ENCODE assay signal across 8 cellular contexts in the genomic region with DNA sequence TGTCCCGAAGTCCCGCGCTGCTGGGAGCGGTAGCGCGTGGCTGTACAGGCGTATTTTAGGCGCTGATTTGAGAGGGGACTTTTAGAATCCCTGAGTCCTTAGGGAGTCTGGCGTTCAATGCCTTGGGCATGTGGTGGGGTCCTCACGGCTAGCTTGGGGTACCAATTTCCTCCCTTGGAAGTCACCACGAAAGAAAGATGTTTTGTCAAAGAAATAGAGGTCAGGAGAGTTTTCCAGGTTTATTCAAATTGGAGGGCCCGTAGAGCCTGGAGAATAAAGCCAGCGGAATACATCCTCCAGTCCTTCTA.
DNase-seq lines count a peak whose midpoint lies in the region; ATAC-seq and TF ChIP-seq lines count a peak whose summit lies in the region.

No MANE protein-coding gene starts in this region.

- peak overlapping the region; percentile 68 for H3K27ac ChIP-seq in PC-3 (ENCODE audit: low read length)
- H3K27ac ChIP-seq in esophagus muscularis mucosa (replicated peaks in 1 of 4): peak overlapping the region; percentile 97 to 100 (median 100)
- H3K27ac ChIP-seq in rectal smooth muscle tissue (ENCODE audit: low read depth, low read length): peak overlapping the region; percentile 99

- H4K20me1 ChIP-seq in PC-3 (ENCODE audit: low read length): no peaks in the 10 kb centered on the region

- no peak for TF ChIP-seq POLR2A in esophagus muscularis mucosa (IDR thresholded peaks at IDR 0.05; ENCODE audit: low read depth)

- 4% methylated on average over 5 of the region's 13 CpGs for WGBS in esophagus muscularis mucosa

- ATAC-seq in PC-3 (peak; percentile 1; the same call in 1 of the 2 replicates), HG02610 (IDR thresholded peaks at IDR 0.05; ENCODE audit: unreplicated experiment) (no peak), HG03439 (IDR thresholded peaks at IDR 0.05; ENCODE audit: unreplicated experiment) (no peak), GM21723 (IDR thresholded peaks at IDR 0.05; ENCODE audit: unreplicated experiment) (no peak), HG03196 (IDR thresholded peaks at IDR 0.05; ENCODE audit: unreplicated experiment) (no peak)

- no peaks in the 10 kb centered on the region for H3K9me2 ChIP-seq in PC-3 (replicated peaks; ENCODE audit: low read length)

- intact Hi-C loops in PC-3 (cut with micrococcal nuclease) (loop anchor here (1.0 to 5.0 kb wide), 3 partner anchors 65 to 355 kb away; partner anchors contain the start of genes FKBP3, MIS18BP1 and TOGARAM1), esophagus muscularis mucosa (cut with DNase I) (loop anchor here (5.0 kb wide), 2 partner anchors 65 to 240 kb away; partner anchors contain the start of genes FANCM, KLHL28 and TOGARAM1)

- TF ChIP-seq CTCF in GM12865 (IDR thresholded peaks at IDR 0.05; ENCODE audit: insufficient read depth, low read depth, low read length, missing control alignments): no peak
- no peak for TF ChIP-seq CTCF in PC-3 (conservative IDR thresholded peaks at IDR 0.05; ENCODE audit: low read depth, low read length)
- peak in 1 of 3 experiments; percentile 3 for TF ChIP-seq CTCF in esophagus muscularis mucosa (IDR thresholded peaks at IDR 0.05)

- H3F3A ChIP-seq in PC-3 (ENCODE audit: low read length, unreplicated experiment): no peaks in the 10 kb centered on the region

- H3K4me1 ChIP-seq in PC-3 (ENCODE audit: insufficient read depth, low read length) (peaks cover 16% of the 10 kb centered on the region), esophagus muscularis mucosa (peaks cover 21 to 59% (median 48%) of the 10 kb centered on the region in 4 donors), rectal smooth muscle tissue (ENCODE audit: control insufficient read depth, insufficient read depth, low read length) (peaks cover 9% of the 10 kb centered on the region)

- H3K27me3 ChIP-seq in PC-3 (ENCODE audit: low read length) (no peaks in the 10 kb centered on the region), esophagus muscularis mucosa (no peaks in the 10 kb centered on the region), rectal smooth muscle tissue (ENCODE audit: control insufficient read depth, insufficient read depth, low read length) (no peaks in the 10 kb centered on the region)

- CTCF ChIA-PET in PC-3 (lab: Charles Lee): no interaction called here

- DNase-seq in GM12865 (ENCODE audit: low read depth): no peak
- peak; percentile 66 for DNase-seq in PC-3
- DNase-seq in esophagus muscularis mucosa (ENCODE audit: extremely low spot score): peak; percentile 93

- peak overlapping the region; percentile 96 for H2AFZ ChIP-seq in PC-3 (ENCODE audit: low read length)

- peak overlapping the region; percentile 81 for H3K4me2 ChIP-seq in PC-3 (ENCODE audit: low read length)

- peaks cover 9% of the 10 kb centered on the region for H3K79me2 ChIP-seq in PC-3 (ENCODE audit: low read length)

- POLR2A ChIA-PET in PC-3 (lab: Charles Lee; ENCODE audit: unreplicated experiment): no interaction called here

- H3K9me3 ChIP-seq in PC-3 (ENCODE audit: low read length) (no peaks in the 10 kb centered on the region), esophagus muscularis mucosa (no peaks in the 10 kb centered on the region)

- H3K36me3 ChIP-seq in PC-3 (ENCODE audit: low read depth, low read length): no peaks in the 10 kb centered on the region
- H3K36me3 ChIP-seq in esophagus muscularis mucosa: no peaks in the 10 kb centered on the region
- H3K36me3 ChIP-seq in rectal smooth muscle tissue (ENCODE audit: control insufficient read depth, insufficient read depth, low read length): no peaks in the 10 kb centered on the region

- peak overlapping the region; percentile 89 for H3K9ac ChIP-seq in PC-3 (ENCODE audit: low read length)
- H3K9ac ChIP-seq in rectal smooth muscle tissue (ENCODE audit: low read length): peak overlapping the region; percentile 80

- H3K4me3 ChIP-seq in GM12865 (ENCODE audit: low read depth, low read length): peak overlapping the region; percentile 91
- H3K4me3 ChIP-seq in PC-3 (ENCODE audit: low read length): peak overlapping the region; percentile 81
- H3K4me3 ChIP-seq in esophagus muscularis mucosa: peak overlapping the region; percentile 83 to 94 (median 90)
- H3K4me3 ChIP-seq in rectal smooth muscle tissue (ENCODE audit: low read length): peak overlapping the region; percentile 89

- BruUV-seq in PC-3 (replicated peaks; lab: Mats Ljungman, UMichigan): no TSS peak

- TF ChIP-seq EP300 in esophagus muscularis mucosa (IDR thresholded peaks at IDR 0.05): no peak
